ENCODE assay signal across 15 cellular contexts in genomic region chr14:105865266-105865903, GRCh38.
DNase-seq lines count a peak whose midpoint lies in the region; ATAC-seq and TF ChIP-seq lines count a peak whose summit lies in the region.
"Had no signal": no experiment of that assay in that cellular context is flagged by ENCODE, and none has a peak within 500 bp of the region (broad histone marks: within the 10 kb centered on the region; RNA-seq: fewer than 3 reads in every experiment).

No MANE protein-coding gene starts in this region.

- H3K27me3 ChIP-seq in DND-41 (ENCODE audit: insufficient read depth, low read length, poor library complexity): no peaks in the 10 kb centered on the region

- no peak overlapping the region for H2AFZ ChIP-seq in DND-41 (ENCODE audit: low read depth, low read length)

- peaks cover 24% of the 10 kb centered on the region for H3K4me1 ChIP-seq in DND-41 (ENCODE audit: insufficient read depth, low read length)
- H3K4me1 ChIP-seq: A549 had no signal

- no peak overlapping the region for H3K9ac ChIP-seq in DND-41 (ENCODE audit: low read depth, low read length)

- no peak overlapping the region for H3K4me3 ChIP-seq in DND-41 (ENCODE audit: low read depth in 1 of 2, low read length in 2 of 2)
- H3K4me3 ChIP-seq: A549 had no signal

- intact Hi-C loops in posterior cingulate gyrus (cut with DNase I): no loop called here

- H4K20me1 ChIP-seq in DND-41 (ENCODE audit: insufficient read depth, low read length): peaks cover 4% of the 10 kb centered on the region

- no peak for TF ChIP-seq CTCF in DND-41 (IDR thresholded peaks at IDR 0.05; ENCODE audit: borderline replicate concordance, extremely low read depth, low read length, poor library complexity, severe bottlenecking)

- no peaks in the 10 kb centered on the region for H3K36me3 ChIP-seq in DND-41 (ENCODE audit: insufficient read depth, low read length)

- no peak overlapping the region for H3K27ac ChIP-seq in DND-41 (ENCODE audit: low read length)
- H3K27ac ChIP-seq: A549 had no signal

- no peak overlapping the region for H3K4me2 ChIP-seq in DND-41 (ENCODE audit: insufficient read depth, low read length)
- H3K4me2 ChIP-seq: A549 had no signal

- no peaks in the 10 kb centered on the region for H3K9me3 ChIP-seq in DND-41 (ENCODE audit: insufficient read depth, low read length, severe bottlenecking)
- H3K9me3 ChIP-seq: A549 had no signal

- DNase-seq in activated CD4-positive, alpha-beta T cell treated with anti-CD3 and anti-CD28 coated beads for 1 hour: peak; percentile 4
- no peak for DNase-seq in activated CD4-positive, alpha-beta T cell treated with anti-CD3 and anti-CD28 coated beads, Interleukin-2, amount 50 U/mL, for 48 hours
- peak; percentile 34 for DNase-seq in DND-41
- peak; percentile 11 for DNase-seq in activated CD8-positive, alpha-beta memory T cell treated with anti-CD3 and anti-CD28 coated beads, Interleukin-2, amount 50 U/mL, for 4 hours
- peak in 6 of 10 donors; percentile 3 to 56 (median 6) for DNase-seq in posterior cingulate gyrus
- DNase-seq in effector CD8-positive, alpha-beta T cell (lab: John Stamatoyannopoulos, UW): no peak
- no peak for DNase-seq in NCI-H510A (lab: John Stamatoyannopoulos, UW)
- DNase-seq: cortex of kidney, GDM1, hippocampal formation, KG1, NCI-H146, OCI-M1 had no signal

- H3K79me2 ChIP-seq in DND-41 (ENCODE audit: insufficient read depth, low read length): no peaks in the 10 kb centered on the region

- ATAC-seq in DND-41 (ENCODE audit: insufficient read depth, low read depth): peak; percentile 32; the same call in 2 of the 3 replicates
- no peak for ATAC-seq in GM18520 (IDR thresholded peaks at IDR 0.05; ENCODE audit: unreplicated experiment)

Comparison
In these comparisons a context has a peak if more than half of its experiments do, and no peak if none do; other contexts are left out.
1. DNase-seq: peak in activated CD4-positive, alpha-beta T cell treated with anti-CD3 and anti-CD28 coated beads for 1 hour (single experiment), DND-41 (single experiment), activated CD8-positive, alpha-beta memory T cell treated with anti-CD3 and anti-CD28 coated beads, Interleukin-2, amount 50 U/mL, for 4 hours (single experiment) and posterior cingulate gyrus (6 of 10); none in activated CD4-positive, alpha-beta T cell treated with anti-CD3 and anti-CD28 coated beads, Interleukin-2, amount 50 U/mL, for 48 hours (0 of 2), effector CD8-positive, alpha-beta T cell (single experiment) and NCI-H510A (single experiment).